Comparison of ENCODE assay signal across 21 cellular contexts in genomic region chr7:108225531-108226181, GRCh38.
"Had no signal": no experiment of that assay in that cellular context is flagged by ENCODE, and none has a peak within 500 bp of the region (broad histone marks: within the 10 kb centered on the region; RNA-seq: fewer than 3 reads in every experiment).

No MANE protein-coding gene starts in this region.

- H3K79me2 ChIP-seq: hepatocyte had no signal

- DNase-seq: dermis blood vessel endothelial cell; endodermal cell; erythroblast; foreskin keratinocyte; kidney; left cardiac atrium; left ventricle myocardium inferior; lower lobe of right lung; nucleus accumbens; ovary; sigmoid colon; stimulated activated CD4-positive, alpha-beta T cell treated with anti-CD3 and anti-CD28 coated beads, Interleukin-2, amount 100 ng/mL, for 24 hours; stimulated activated naive CD4-positive, alpha-beta T cell treated with Interleukin-2 at 50 U/mL for 16 hours; tibial artery; upper lobe of left lung had no signal

- H3K36me3 ChIP-seq: left ventricle myocardium inferior, lower lobe of right lung, neural progenitor cell, ovary, right atrium auricular region, sigmoid colon, tibial artery, upper lobe of left lung, vagina had no signal

- H2AFZ ChIP-seq: hepatocyte, neural progenitor cell had no signal

- H3K4me2 ChIP-seq: hepatocyte, neural progenitor cell had no signal

- H3K27me3 ChIP-seq: foreskin keratinocyte, hepatocyte, neural progenitor cell, ovary, right atrium auricular region, sigmoid colon, tibial artery, upper lobe of left lung, vagina had no signal

- H3K4me1 ChIP-seq: foreskin keratinocyte, left ventricle myocardium inferior, lower lobe of right lung, neural progenitor cell, right atrium auricular region, sigmoid colon, tibial artery, upper lobe of left lung, vagina had no signal

- ATAC-seq: foreskin keratinocyte; left cardiac atrium; lower lobe of right lung; natural killer cell treated with Interleukin-12 subunit alpha and Interleukin-12 subunit beta and Interleukin-15 and Interleukin-18, amount 100 ng/mL, for 72 hours had no signal

- H3K9ac ChIP-seq: neural progenitor cell had no signal

- H3K4me3 ChIP-seq: hepatocyte, left ventricle myocardium inferior, lower lobe of right lung, neural progenitor cell, ovary, right atrium auricular region, sigmoid colon, skin epidermis, tibial artery, upper lobe of left lung, vagina had no signal

- H3K9me3 ChIP-seq: left ventricle myocardium inferior, lower lobe of right lung, ovary, right atrium auricular region, sigmoid colon, tibial artery, upper lobe of left lung, vagina had no signal

- H3K27ac ChIP-seq: foreskin keratinocyte, hepatocyte, left ventricle myocardium inferior, lower lobe of right lung, neural progenitor cell, ovary, right atrium auricular region, sigmoid colon, skin epidermis, tibial artery, upper lobe of left lung, vagina had no signal
